Comparison of ENCODE assay signal across 1 cellular context in genomic region chr3:105835606-105836005, GRCh38.
TF ChIP-seq lines count a peak whose summit lies in the region.

No MANE protein-coding gene starts in this region.

TF ChIP-seq in GM23338, 12 proteins besides CTCF, POLR2A, EP300 and RAD21 (continued from another document):
- TF ChIP-seq REST (IDR thresholded peaks at IDR 0.05; ENCODE audit: unreplicated experiment) (no peak), CREB1 (CRISPR knock-in tag; IDR thresholded peaks at IDR 0.05; ENCODE audit: low read depth) (no peak), POLR2AphosphoS5 (IDR thresholded peaks at IDR 0.05; ENCODE audit: low read depth) (no peak), ZNF114 (CRISPR knock-in tag; IDR thresholded peaks at IDR 0.05) (no peak), NANOG (IDR thresholded peaks at IDR 0.05; ENCODE audit: borderline replicate concordance) (no peak), ZNF462 (CRISPR knock-in tag; IDR thresholded peaks at IDR 0.05) (no peak), EZH2phosphoT487 (IDR thresholded peaks at IDR 0.05; ENCODE audit: unreplicated experiment) (no peak), STAT1 (IDR thresholded peaks at IDR 0.05; ENCODE audit: unreplicated experiment) (no peak)
